In the genomic region with DNA sequence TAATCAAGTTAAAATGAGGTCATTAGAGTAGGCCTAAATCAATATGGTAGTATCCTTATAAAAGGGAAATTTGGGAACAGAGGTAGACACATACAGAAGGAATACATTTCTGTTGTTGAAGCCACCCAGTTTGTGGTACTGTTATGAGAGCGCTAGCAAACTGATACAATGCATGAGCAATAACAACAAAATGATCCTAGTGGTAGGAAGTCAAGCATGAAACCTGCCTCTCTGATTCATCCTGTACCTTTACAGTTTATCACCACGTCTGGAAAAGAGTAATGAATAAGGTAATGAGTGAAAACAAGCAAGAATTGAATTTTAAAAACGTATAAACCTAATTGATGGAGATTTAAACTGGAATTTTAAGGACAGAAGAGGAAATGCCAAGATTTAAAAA, we compare ENCODE assay signal across 17 cellular contexts.
"Had no signal": no experiment of that assay in that cellular context is flagged by ENCODE, and none has a peak within 500 bp of the region (broad histone marks: within the 10 kb centered on the region; RNA-seq: fewer than 3 reads in every experiment).

No MANE protein-coding gene starts in this region.

- ATAC-seq: activated CD4-positive, alpha-beta T cell treated with anti-CD3 and anti-CD28 coated beads for 36 hours; left lung; stimulated activated memory B cell treated with anti-CD40 and anti-IgM and Interleukin-4, amounts not matched to agents 10 μg/mL and 1 μg/mL and 100 μg/mL, for 72 hours; upper lobe of right lung; WTC11 had no signal

- H3K36me3 ChIP-seq: colonic mucosa, esophagus squamous epithelium, left lung, spleen, upper lobe of right lung had no signal

- H3K27me3 ChIP-seq: colonic mucosa, esophagus squamous epithelium, left lung, spleen, testis, upper lobe of right lung had no signal

- H3K4me1 ChIP-seq: colonic mucosa, esophagus squamous epithelium, left lung, spleen, testis, upper lobe of right lung had no signal

- H3K9me3 ChIP-seq: colonic mucosa, esophagus squamous epithelium, testis, upper lobe of right lung had no signal

- H3K27ac ChIP-seq: colonic mucosa, esophagus squamous epithelium, left lung, spleen, testis, upper lobe of right lung had no signal

- H3K4me3 ChIP-seq: colonic mucosa, esophagus squamous epithelium, left lung, spleen, testis, upper lobe of right lung had no signal

- DNase-seq: activated CD4-positive, alpha-beta T cell treated with anti-CD3 and anti-CD28 coated beads for 36 hours; activated CD4-positive, alpha-beta T cell treated with anti-CD3 and anti-CD28 coated beads, Interleukin-2, amount 50 U/mL, for 48 hours; activated naive CD4-positive, alpha-beta T cell treated with anti-CD3 and anti-CD28 coated beads for 36 hours; colonic mucosa; esophagus squamous epithelium; hippocampal formation; islet precursor cell; left lung; midbrain; spleen; stimulated activated CD4-positive, alpha-beta T cell treated with anti-CD3 and anti-CD28 coated beads, Interleukin-4, amount 100 ng/mL, for 4 hours; testis; upper lobe of right lung had no signal

- FAIRE-seq: endometrium, TTC549 had no signal
